In genomic region chr9:73269430-73270101, GRCh38 we compare ENCODE assay signal across 10 cellular contexts.
A peak's percentile ranks its signal among the peaks of the same experiment; 100 is the strongest.
DNase-seq lines count a peak whose midpoint lies in the region; ATAC-seq and TF ChIP-seq lines count a peak whose summit lies in the region.
"Had no signal": no experiment of that assay in that cellular context is flagged by ENCODE, and none has a peak within 500 bp of the region (broad histone marks: within the 10 kb centered on the region; RNA-seq: fewer than 3 reads in every experiment).

No MANE protein-coding gene starts in this region.

- H3K27me3 ChIP-seq in brain microvascular endothelial cell (replicated peaks), result no peaks in the 10 kb centered on the region

- in situ Hi-C loops in brain microvascular endothelial cell (cut with HindIII; ENCODE audit: low pct_ligation_motif_present, low sequenced_read_pairs), result no loop called here

- ATAC-seq in HG03469 (IDR thresholded peaks at IDR 0.05; ENCODE audit: unreplicated experiment) (no peak), GM19455 (IDR thresholded peaks at IDR 0.05; ENCODE audit: unreplicated experiment) (no peak)

- peak; percentile 33 for TF ChIP-seq CTCF in brain microvascular endothelial cell (IDR thresholded peaks at IDR 0.05; ENCODE audit: low read depth, low read length, missing control alignments)

- DNase-seq in ELF-1 (ENCODE audit: low read depth, low spot score), result peak; percentile 33
- peak; percentile 25 for DNase-seq in M059J (ENCODE audit: low read depth)
- DNase-seq in brain microvascular endothelial cell, result no peak
- DNase-seq in midbrain (lab: John Stamatoyannopoulos, UW), result peak; percentile 1
- no peak for DNase-seq in SHP77 (lab: John Stamatoyannopoulos, UW)
- no peak for DNase-seq in AG08395 (ENCODE audit: low spot score)
- DNase-seq: NCI-H774 had no signal

- H3K4me3 ChIP-seq in brain microvascular endothelial cell (ENCODE audit: low read depth, low read length), result no peak overlapping the region
- H3K4me3 ChIP-seq: skin epidermis had no signal

- no peak overlapping the region for H3K27ac ChIP-seq in brain microvascular endothelial cell
- H3K27ac ChIP-seq: skin epidermis had no signal

- no peaks in the 10 kb centered on the region for H3K36me3 ChIP-seq in brain microvascular endothelial cell (replicated peaks)

Comparison
In these comparisons a context has a peak if more than half of its experiments do, and no peak if none do; other contexts are left out.
1. DNase-seq: peak in ELF-1 (single experiment), M059J (single experiment) and midbrain (single experiment); none in brain microvascular endothelial cell (single experiment), SHP77 (0 of 2) and AG08395 (single experiment).